Comparison of ENCODE assay signal across 1 cellular context in genomic region chr19:36687214-36688056, GRCh38.
A peak's percentile ranks its signal among the peaks of the same experiment; 100 is the strongest.
TF ChIP-seq lines count a peak whose summit lies in the region.

Gene ZNF567 (plus strand): TSS chr19:36687612. CDS start chr19:36694868, 7,256 bp downstream.

TF ChIP-seq in GM23338, 12 proteins besides CTCF, POLR2A, EP300 and RAD21 (continued from another document):
- TF ChIP-seq, protein P1, sequence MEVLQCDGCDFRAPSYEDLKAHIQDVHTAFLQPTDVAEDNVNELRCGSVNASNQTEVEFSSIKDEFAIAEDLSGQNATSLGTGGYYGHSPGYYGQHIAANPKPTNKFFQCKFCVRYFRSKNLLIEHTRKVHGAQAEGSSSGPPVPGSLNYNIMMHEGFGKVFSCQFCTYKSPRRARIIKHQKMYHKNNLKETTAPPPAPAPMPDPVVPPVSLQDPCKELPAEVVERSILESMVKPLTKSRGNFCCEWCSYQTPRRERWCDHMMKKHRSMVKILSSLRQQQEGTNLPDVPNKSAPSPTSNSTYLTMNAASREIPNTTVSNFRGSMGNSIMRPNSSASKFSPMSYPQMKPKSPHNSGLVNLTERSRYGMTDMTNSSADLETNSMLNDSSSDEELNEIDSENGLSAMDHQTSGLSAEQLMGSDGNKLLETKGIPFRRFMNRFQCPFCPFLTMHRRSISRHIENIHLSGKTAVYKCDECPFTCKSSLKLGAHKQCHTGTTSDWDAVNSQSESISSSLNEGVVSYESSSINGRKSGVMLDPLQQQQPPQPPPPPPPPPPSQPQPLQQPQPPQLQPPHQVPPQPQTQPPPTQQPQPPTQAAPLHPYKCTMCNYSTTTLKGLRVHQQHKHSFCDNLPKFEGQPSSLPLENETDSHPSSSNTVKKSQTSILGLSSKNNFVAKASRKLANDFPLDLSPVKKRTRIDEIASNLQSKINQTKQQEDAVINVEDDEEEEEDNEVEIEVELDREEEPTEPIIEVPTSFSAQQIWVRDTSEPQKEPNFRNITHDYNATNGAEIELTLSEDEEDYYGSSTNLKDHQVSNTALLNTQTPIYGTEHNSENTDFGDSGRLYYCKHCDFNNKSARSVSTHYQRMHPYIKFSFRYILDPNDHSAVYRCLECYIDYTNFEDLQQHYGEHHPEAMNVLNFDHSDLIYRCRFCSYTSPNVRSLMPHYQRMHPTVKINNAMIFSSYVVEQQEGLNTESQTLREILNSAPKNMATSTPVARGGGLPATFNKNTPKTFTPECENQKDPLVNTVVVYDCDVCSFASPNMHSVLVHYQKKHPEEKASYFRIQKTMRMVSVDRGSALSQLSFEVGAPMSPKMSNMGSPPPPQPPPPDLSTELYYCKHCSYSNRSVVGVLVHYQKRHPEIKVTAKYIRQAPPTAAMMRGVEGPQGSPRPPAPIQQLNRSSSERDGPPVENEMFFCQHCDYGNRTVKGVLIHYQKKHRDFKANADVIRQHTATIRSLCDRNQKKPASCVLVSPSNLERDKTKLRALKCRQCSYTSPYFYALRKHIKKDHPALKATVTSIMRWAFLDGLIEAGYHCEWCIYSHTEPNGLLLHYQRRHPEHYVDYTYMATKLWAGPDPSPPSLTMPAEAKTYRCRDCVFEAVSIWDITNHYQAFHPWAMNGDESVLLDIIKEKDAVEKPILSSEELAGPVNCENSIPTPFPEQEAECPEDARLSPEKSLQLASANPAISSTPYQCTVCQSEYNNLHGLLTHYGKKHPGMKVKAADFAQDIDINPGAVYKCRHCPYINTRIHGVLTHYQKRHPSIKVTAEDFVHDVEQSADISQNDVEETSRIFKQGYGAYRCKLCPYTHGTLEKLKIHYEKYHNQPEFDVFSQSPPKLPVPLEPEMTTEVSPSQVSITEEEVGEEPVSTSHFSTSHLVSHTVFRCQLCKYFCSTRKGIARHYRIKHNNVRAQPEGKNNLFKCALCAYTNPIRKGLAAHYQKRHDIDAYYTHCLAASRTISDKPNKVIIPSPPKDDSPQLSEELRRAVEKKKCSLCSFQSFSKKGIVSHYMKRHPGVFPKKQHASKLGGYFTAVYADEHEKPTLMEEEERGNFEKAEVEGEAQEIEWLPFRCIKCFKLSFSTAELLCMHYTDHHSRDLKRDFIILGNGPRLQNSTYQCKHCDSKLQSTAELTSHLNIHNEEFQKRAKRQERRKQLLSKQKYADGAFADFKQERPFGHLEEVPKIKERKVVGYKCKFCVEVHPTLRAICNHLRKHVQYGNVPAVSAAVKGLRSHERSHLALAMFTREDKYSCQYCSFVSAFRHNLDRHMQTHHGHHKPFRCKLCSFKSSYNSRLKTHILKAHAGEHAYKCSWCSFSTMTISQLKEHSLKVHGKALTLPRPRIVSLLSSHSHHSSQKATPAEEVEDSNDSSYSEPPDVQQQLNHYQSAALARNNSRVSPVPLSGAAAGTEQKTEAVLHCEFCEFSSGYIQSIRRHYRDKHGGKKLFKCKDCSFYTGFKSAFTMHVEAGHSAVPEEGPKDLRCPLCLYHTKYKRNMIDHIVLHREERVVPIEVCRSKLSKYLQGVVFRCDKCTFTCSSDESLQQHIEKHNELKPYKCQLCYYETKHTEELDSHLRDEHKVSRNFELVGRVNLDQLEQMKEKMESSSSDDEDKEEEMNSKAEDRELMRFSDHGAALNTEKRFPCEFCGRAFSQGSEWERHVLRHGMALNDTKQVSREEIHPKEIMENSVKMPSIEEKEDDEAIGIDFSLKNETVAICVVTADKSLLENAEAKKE (CRISPR knock-in tag; IDR thresholded peaks at IDR 0.05), result no peak
- TF ChIP-seq ETS1 (IDR thresholded peaks at IDR 0.05) (peak; percentile 93), ZNF331 (CRISPR knock-in tag; IDR thresholded peaks at IDR 0.05; ENCODE audit: low read depth) (no peak)
TF ChIP-seq in GM23338: peak in this region for 3.
